9 cellular contexts compared by ENCODE assay signal in the genomic region with DNA sequence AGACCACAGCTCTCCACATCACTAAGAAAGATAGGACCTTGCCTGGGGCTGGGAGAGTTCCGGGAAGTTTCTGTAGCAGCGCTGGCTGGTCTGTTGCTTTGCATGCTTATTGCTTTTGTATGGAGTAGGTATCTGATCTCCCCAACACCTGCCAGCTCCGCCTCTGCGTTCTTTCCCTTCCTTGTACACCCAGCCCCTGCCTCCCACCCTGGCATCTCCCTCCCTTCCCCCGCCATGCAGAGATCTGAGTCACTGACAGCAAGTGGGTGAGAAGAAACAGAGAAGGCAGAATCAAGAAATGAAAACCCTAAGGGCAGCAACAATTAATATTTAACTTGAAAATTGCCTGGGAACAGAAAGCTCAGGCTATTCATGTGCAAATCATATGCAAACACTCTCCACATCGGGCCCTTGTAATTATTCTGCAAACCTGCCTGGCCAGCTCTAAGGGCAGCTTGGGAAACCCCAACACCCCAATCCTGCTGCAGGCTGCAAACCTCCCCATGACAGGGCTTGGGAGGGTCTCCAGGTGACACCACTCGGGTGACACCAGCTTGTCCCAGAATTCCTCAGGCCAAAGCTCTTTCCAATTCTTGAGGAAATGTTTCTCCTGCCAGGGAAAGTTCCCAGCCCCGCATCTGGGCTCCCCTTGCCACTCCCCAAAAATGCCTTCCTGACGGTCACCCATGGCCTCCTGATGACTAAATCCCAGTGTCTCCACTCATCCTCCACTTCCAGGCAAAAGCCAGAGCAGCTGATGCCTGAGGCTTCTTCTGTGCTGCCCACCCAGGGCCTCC.
DNase-seq lines count a peak whose midpoint lies in the region; ATAC-seq and TF ChIP-seq lines count a peak whose summit lies in the region.
"Had no signal": no experiment of that assay in that cellular context is flagged by ENCODE, and none has a peak within 500 bp of the region (broad histone marks: within the 10 kb centered on the region; RNA-seq: fewer than 3 reads in every experiment).

No MANE protein-coding gene starts in this region.

- no peaks in the 10 kb centered on the region for H3K27me3 Mint-ChIP-seq in neural crest cell (ENCODE audit: low read depth)
- no peaks in the 10 kb centered on the region for H3K27me3 Mint-ChIP-seq in activated T-cell treated with anti-CD3 and anti-CD28 coated beads, Interleukin-2, amount 50 U/mL, for 24 hours

- peak; percentile 90 for DNase-seq in NCI-H748 (lab: John Stamatoyannopoulos, UW; ENCODE audit: unreplicated experiment)
- no peak for DNase-seq in neural crest cell (ENCODE audit: low read depth, low spot score)
- DNase-seq in NCI-H187 (lab: John Stamatoyannopoulos, UW), result no peak
- DNase-seq in activated T-cell treated with anti-CD3 and anti-CD28 coated beads, Interleukin-2, amount 50 U/mL, for 24 hours, result no peak
- no peak for DNase-seq in RWPE1 (ENCODE audit: low spot score)
- DNase-seq in germinal center (ENCODE audit: low spot score), result no peak
- DNase-seq: PC-3 had no signal

- H3K4me1 Mint-ChIP-seq in neural crest cell, result peaks cover 4% of the 10 kb centered on the region
- H3K4me1 Mint-ChIP-seq in activated T-cell treated with anti-CD3 and anti-CD28 coated beads, Interleukin-2, amount 50 U/mL, for 24 hours (ENCODE audit: low read depth), result peaks cover 18% of the 10 kb centered on the region

- peak; percentile 78 for ATAC-seq in GM18909 (IDR thresholded peaks at IDR 0.05; ENCODE audit: poor library complexity, unreplicated experiment)
- ATAC-seq in HG02798 (IDR thresholded peaks at IDR 0.05; ENCODE audit: poor library complexity, unreplicated experiment), result peak; percentile 83
- ATAC-seq: PC-3 had no signal

- CTCF ChIA-PET in RWPE1 (lab: Yijun Ruan, JAX), result interaction anchor here (0.6 kb wide), 2 partner anchors 16 to 175 kb away, joined by 3 to 6 read pairs; no protein-coding TSS in a partner anchor

- POLR2A ChIA-PET in RWPE1 (lab: Yijun Ruan, JAX; ENCODE audit: low non-redundant PET), result no interaction called here

- H3K9me3 Mint-ChIP-seq in neural crest cell, result no peaks in the 10 kb centered on the region
- no peaks in the 10 kb centered on the region for H3K9me3 Mint-ChIP-seq in activated T-cell treated with anti-CD3 and anti-CD28 coated beads, Interleukin-2, amount 50 U/mL, for 24 hours

- no peak for TF ChIP-seq CTCF in neural crest cell (conservative IDR thresholded peaks at IDR 0.05)
- TF ChIP-seq CTCF in RWPE1 (conservative IDR thresholded peaks at IDR 0.05; ENCODE audit: low read depth), result no peak

- H3K27ac Mint-ChIP-seq in neural crest cell (ENCODE audit: unreplicated experiment), result peak overlapping the region; percentile 83
- H3K27ac Mint-ChIP-seq in activated T-cell treated with anti-CD3 and anti-CD28 coated beads, Interleukin-2, amount 50 U/mL, for 24 hours, result no peak overlapping the region

- no peak overlapping the region for H3K27ac ChIP-seq in RWPE1

- no peak overlapping the region for H3K4me3 Mint-ChIP-seq in neural crest cell
- no peak overlapping the region for H3K4me3 Mint-ChIP-seq in activated T-cell treated with anti-CD3 and anti-CD28 coated beads, Interleukin-2, amount 50 U/mL, for 24 hours

- no peaks in the 10 kb centered on the region for H3K36me3 Mint-ChIP-seq in neural crest cell (ENCODE audit: low read depth)
- H3K36me3 Mint-ChIP-seq in activated T-cell treated with anti-CD3 and anti-CD28 coated beads, Interleukin-2, amount 50 U/mL, for 24 hours (ENCODE audit: low read depth), result no peaks in the 10 kb centered on the region
